In genomic region chr1:230430499-230430898, GRCh38 we compare ENCODE assay signal across 17 cellular contexts.
"Had no signal": no experiment of that assay in that cellular context is flagged by ENCODE, and none has a peak within 500 bp of the region (broad histone marks: within the 10 kb centered on the region; RNA-seq: fewer than 3 reads in every experiment).

No MANE protein-coding gene starts in this region.

- ATAC-seq: activated naive CD4-positive, alpha-beta T cell treated with anti-CD3 and anti-CD28 coated beads, Interleukin-2, amount 50 U/mL, for 72 hours; activated T-helper 17 cell treated with anti-CD3 and anti-CD28 coated beads, Interleukin-2, amount 50 U/mL, for 72 hours; left colon; mucosa of descending colon; sciatic nerve; stimulated activated memory B cell treated with anti-CD40 and anti-IgM and Interleukin-4, amounts not matched to agents 10 μg/mL and 1 μg/mL and 100 μg/mL, for 72 hours had no signal

- H3K4me3 ChIP-seq: mucosa of descending colon, stomach, uterus had no signal

- H3K27ac ChIP-seq: epithelial cell of prostate, stomach, uterus had no signal

- H3K9me3 ChIP-seq: mucosa of descending colon, stomach, uterus had no signal

- H3K36me3 ChIP-seq: stomach, uterus had no signal

- H3K27me3 ChIP-seq: uterus had no signal

- DNase-seq: activated CD4-positive, alpha-beta T cell treated with anti-CD3 and anti-CD28 coated beads for 1 hour; activated T-cell treated with anti-CD3 and anti-CD28 coated beads, Interleukin-2, amount 50 U/mL, for 24 hours; aorta; foreskin fibroblast; left colon; mesenchymal stem cell; mucosa of descending colon; small intestine; stimulated activated CD4-positive, alpha-beta T cell treated with anti-CD3 and anti-CD28 coated beads, Interleukin-2, amount 100 ng/mL, for 24 hours; stomach; trophoblast cell; uterus had no signal

- H3K4me1 ChIP-seq: uterus had no signal
